Comparison of ENCODE assay signal across 1 cellular context in genomic region chr10:110852255-110852896, GRCh38.
TF ChIP-seq lines count a peak whose summit lies in the region.

No MANE protein-coding gene starts in this region.

TF ChIP-seq in HepG2, 621 proteins besides CTCF, POLR2A, EP300 and RAD21 (continued from another document and continues in another):
- TF ChIP-seq RNF219 (CRISPR knock-in tag; IDR thresholded peaks at IDR 0.05) (no peak), SMC3 (IDR thresholded peaks at IDR 0.05; ENCODE audit: low read length) (no peak), AHDC1 (CRISPR knock-in tag; IDR thresholded peaks at IDR 0.05; ENCODE audit: borderline replicate concordance) (no peak; the same call in 1 of the 2 replicates), NCOR1 (IDR thresholded peaks at IDR 0.05; ENCODE audit: borderline replicate concordance, low read length) (no peak), MAFG (CRISPR knock-in tag; IDR thresholded peaks at IDR 0.05) (no peak), ZBTB33 (CRISPR knock-in tag; IDR thresholded peaks at IDR 0.05) (no peak), ZNF878 (CRISPR knock-in tag; IDR thresholded peaks at IDR 0.05) (no peak), SMARCE1 (IDR thresholded peaks at IDR 0.05; ENCODE audit: borderline replicate concordance) (no peak), ZNF703 (CRISPR knock-in tag; IDR thresholded peaks at IDR 0.05; ENCODE audit: borderline replicate concordance) (no peak), ZMYM3 (CRISPR knock-in tag; IDR thresholded peaks at IDR 0.05) (0 out of 2 replicates have a peak, but pooled peaks have one; percentile 23), DPF2 (CRISPR knock-in tag; IDR thresholded peaks at IDR 0.05; ENCODE audit: borderline replicate concordance, low read depth) (no peak), BORCS8-MEF2B (CRISPR knock-in tag; IDR thresholded peaks at IDR 0.05) (no peak), ZNF704 (CRISPR knock-in tag; IDR thresholded peaks at IDR 0.05; ENCODE audit: borderline replicate concordance) (no peak), PLSCR1 (CRISPR knock-in tag; IDR thresholded peaks at IDR 0.05; ENCODE audit: borderline replicate concordance) (no peak), ONECUT2 (CRISPR knock-in tag; IDR thresholded peaks at IDR 0.05) (no peak), SNAPC5 (CRISPR knock-in tag; IDR thresholded peaks at IDR 0.05; ENCODE audit: borderline replicate concordance) (no peak), IRF2 (CRISPR knock-in tag; IDR thresholded peaks at IDR 0.05) (no peak), CERS6 (CRISPR knock-in tag; IDR thresholded peaks at IDR 0.05) (no peak), CHCHD3 (CRISPR knock-in tag; IDR thresholded peaks at IDR 0.05) (no peak), BCLAF1 (IDR thresholded peaks at IDR 0.05) (no peak), TFE3 (CRISPR knock-in tag; IDR thresholded peaks at IDR 0.05) (peak; percentile 70), CHD4 (IDR thresholded peaks at IDR 0.05; ENCODE audit: borderline replicate concordance, low read length) (no peak), MAFF (IDR thresholded peaks at IDR 0.05; ENCODE audit: low read depth, low read length) (no peak), AFF4 (CRISPR knock-in tag; IDR thresholded peaks at IDR 0.05) (no peak), ZNF468 (CRISPR knock-in tag; IDR thresholded peaks at IDR 0.05) (no peak), ZNF460 (CRISPR knock-in tag; IDR thresholded peaks at IDR 0.05; ENCODE audit: borderline replicate concordance) (no peak), ZNF451 (CRISPR knock-in tag; IDR thresholded peaks at IDR 0.05) (no peak), ZNF549 (CRISPR knock-in tag; IDR thresholded peaks at IDR 0.05) (no peak), FOXP4 (CRISPR knock-in tag; IDR thresholded peaks at IDR 0.05) (no peak), SUZ12 (IDR thresholded peaks at IDR 0.05; ENCODE audit: low read depth, low read length) (no peak), ZNF777 (CRISPR knock-in tag; IDR thresholded peaks at IDR 0.05) (no peak), ZNF557 (CRISPR knock-in tag; IDR thresholded peaks at IDR 0.05) (no peak)
